ENCODE assay signal across 23 cellular contexts in genomic region chr10:51180141-51180540, GRCh38.
DNase-seq lines count a peak whose midpoint lies in the region; TF ChIP-seq lines count a peak whose summit lies in the region.
"Had no signal": no experiment of that assay in that cellular context is flagged by ENCODE, and none has a peak within 500 bp of the region (broad histone marks: within the 10 kb centered on the region; RNA-seq: fewer than 3 reads in every experiment).

No MANE protein-coding gene starts in this region.

- H3K79me1 ChIP-seq in trophoblast cell (ENCODE audit: low read length): no peaks in the 10 kb centered on the region

- no peaks in the 10 kb centered on the region for H3K36me3 ChIP-seq in MM.1S (replicated peaks; ENCODE audit: insufficient read depth, low read length)
- H3K36me3 ChIP-seq in trophoblast cell (ENCODE audit: control insufficient read depth in 1 of 2, insufficient read depth in 2 of 2, low read length in 2 of 2): no peaks in the 10 kb centered on the region
- H3K36me3 ChIP-seq: BE2C, BLaER1 had no signal

- H2AFZ ChIP-seq in MM.1S (ENCODE audit: low read length) (peak overlapping the region; percentile 1; the same call in 1 of the 2 replicates), trophoblast cell (ENCODE audit: insufficient read depth, low read length, poor library complexity) (no peak overlapping the region)

- H3K23ac ChIP-seq in trophoblast cell (ENCODE audit: low read length): no peak overlapping the region

- no peak overlapping the region for H2BK5ac ChIP-seq in trophoblast cell (ENCODE audit: low read depth, low read length, poor library complexity)

- no peaks in the 10 kb centered on the region for H3K9me2 ChIP-seq in MM.1S (replicated peaks; ENCODE audit: insufficient read depth, low read length)

- H3K27ac Mint-ChIP-seq in nephron progenitor cell: no peak overlapping the region
- H3K27ac Mint-ChIP-seq: CD14-positive monocyte; CD4-positive, CD25-positive, alpha-beta regulatory T cell; CD8-positive, alpha-beta memory T cell had no signal

- no peaks in the 10 kb centered on the region for H3F3A ChIP-seq in MM.1S (ENCODE audit: insufficient read depth, low read length)

- no peak overlapping the region for H2BK12ac ChIP-seq in trophoblast cell (ENCODE audit: low read length)

- H3K14ac ChIP-seq in trophoblast cell (ENCODE audit: low read length): no peak overlapping the region

- no peak overlapping the region for H2BK120ac ChIP-seq in trophoblast cell (ENCODE audit: insufficient read depth, low read length, poor library complexity)

- no CpG with 5 or more reads among the region's 4 CpGs for WGBS in trophoblast cell (ENCODE audit: extremely low coverage, insufficient coverage, insufficient read length)

- no peak overlapping the region for H3K4me3 Mint-ChIP-seq in nephron progenitor cell
- H3K4me3 Mint-ChIP-seq: CD14-positive monocyte; CD4-positive, alpha-beta memory T cell; CD4-positive, CD25-positive, alpha-beta regulatory T cell; CD8-positive, alpha-beta memory T cell had no signal

- TF ChIP-seq CTCF in MM.1S (IDR thresholded peaks at IDR 0.05; ENCODE audit: low read length) (no peak), nephron progenitor cell (IDR thresholded peaks at IDR 0.05) (no peak)

- H3K79me2 ChIP-seq in MM.1S (ENCODE audit: low read length) (no peaks in the 10 kb centered on the region), trophoblast cell (ENCODE audit: control insufficient read depth, insufficient read depth, low read length, poor library complexity) (no peaks in the 10 kb centered on the region)

- DNase-seq in MM.1S (no peak), NCI-H1417 treated with DMSO at 0.1 percent for 48 hours (lab: John Stamatoyannopoulos, UW) (peak; percentile 1), trophoblast cell (peak; percentile 71 to 99), nephron progenitor cell (no peak)
- no peak for DNase-seq in activated T-cell treated with anti-CD3 and anti-CD28 coated beads, Interleukin-2, amount 50 U/mL, for 48 hours
- DNase-seq: BE2C; C1 segment of cervical spinal cord; CD4-positive, alpha-beta memory T cell; CD4-positive, CD25-positive, alpha-beta regulatory T cell; CD8-positive, alpha-beta memory T cell; COR-L47; DMS 273 treated with DMSO at 0.1 percent for 48 hours; DMS153; DMS53; DMS79; DND-41; EL; GDM1 had no signal

- H3K4me3 ChIP-seq in MM.1S (ENCODE audit: low read length) (no peak overlapping the region), trophoblast cell (ENCODE audit: low read depth, low read length) (no peak overlapping the region)
- H3K4me3 ChIP-seq: A549, BLaER1, GM12878 had no signal

- no peak overlapping the region for H4K12ac ChIP-seq in trophoblast cell (ENCODE audit: low read depth, low read length)

- H3K27me3 ChIP-seq in MM.1S (replicated peaks; ENCODE audit: insufficient read depth, low read length) (no peaks in the 10 kb centered on the region), trophoblast cell (ENCODE audit: insufficient read depth, low read length) (no peaks in the 10 kb centered on the region)
- H3K27me3 ChIP-seq: BE2C, BLaER1 had no signal

- H4K91ac ChIP-seq in trophoblast cell (ENCODE audit: low read depth, low read length): no peak overlapping the region

- H3K9me3 ChIP-seq in MM.1S (replicated peaks; ENCODE audit: insufficient read depth, low read length) (no peaks in the 10 kb centered on the region), trophoblast cell (ENCODE audit: insufficient read depth, low read depth, low read length) (no peaks in the 10 kb centered on the region)
- H3K9me3 ChIP-seq: A549, BE2C, BLaER1 had no signal

- no peaks in the 10 kb centered on the region for H4K20me1 ChIP-seq in MM.1S (ENCODE audit: insufficient read depth, low read length)
- H4K20me1 ChIP-seq: BLaER1 had no signal

- no peak overlapping the region for H2AK5ac ChIP-seq in trophoblast cell (ENCODE audit: low read length)

- no peaks in the 10 kb centered on the region for H3K36me3 Mint-ChIP-seq in nephron progenitor cell (ENCODE audit: low read depth)
- H3K36me3 Mint-ChIP-seq: CD14-positive monocyte; CD4-positive, alpha-beta memory T cell; CD4-positive, CD25-positive, alpha-beta regulatory T cell; CD8-positive, alpha-beta memory T cell had no signal

- H3K4me1 ChIP-seq in MM.1S (ENCODE audit: low read length): no peaks in the 10 kb centered on the region
- H3K4me1 ChIP-seq in trophoblast cell (ENCODE audit: control insufficient read depth in 1 of 2, insufficient read depth in 2 of 2, low read length in 2 of 2): no peaks in the 10 kb centered on the region
- H3K4me1 ChIP-seq: A549, BE2C, BLaER1 had no signal

- H3K4ac ChIP-seq in trophoblast cell (ENCODE audit: low read depth, low read length): no peak overlapping the region

- no peak overlapping the region for H3K18ac ChIP-seq in trophoblast cell (ENCODE audit: low read length)

- H3K4me1 Mint-ChIP-seq in nephron progenitor cell: peaks cover 17% of the 10 kb centered on the region
- H3K4me1 Mint-ChIP-seq: CD14-positive monocyte; CD4-positive, alpha-beta memory T cell; CD4-positive, CD25-positive, alpha-beta regulatory T cell; CD8-positive, alpha-beta memory T cell had no signal

- no peaks in the 10 kb centered on the region for H3K9me3 Mint-ChIP-seq in nephron progenitor cell
- H3K9me3 Mint-ChIP-seq: CD14-positive monocyte; CD8-positive, alpha-beta memory T cell had no signal

- H3K27ac ChIP-seq in MM.1S (ENCODE audit: low read length): no peak overlapping the region
- no peak overlapping the region for H3K27ac ChIP-seq in trophoblast cell (ENCODE audit: low read depth, low read length)
- H3K27ac ChIP-seq: 22Rv1, A549, BLaER1 had no signal

- H3K9ac ChIP-seq in MM.1S (ENCODE audit: low read length): no peak overlapping the region
- no peak overlapping the region for H3K9ac ChIP-seq in trophoblast cell (ENCODE audit: low read length)
- H3K9ac ChIP-seq: BLaER1 had no signal

- no peak overlapping the region for H4K8ac ChIP-seq in trophoblast cell (ENCODE audit: low read depth, low read length)

- H3K4me2 ChIP-seq in MM.1S (ENCODE audit: low read depth, low read length) (no peak overlapping the region), trophoblast cell (ENCODE audit: low read length) (no peak overlapping the region)
- H3K4me2 ChIP-seq: A549, BLaER1 had no signal

- H3K27me3 Mint-ChIP-seq in nephron progenitor cell (ENCODE audit: low read depth, poor library complexity): no peaks in the 10 kb centered on the region
- H3K27me3 Mint-ChIP-seq: CD4-positive, alpha-beta memory T cell; CD4-positive, CD25-positive, alpha-beta regulatory T cell; CD8-positive, alpha-beta memory T cell had no signal

Comparison
In these comparisons a context has a peak if more than half of its experiments do, and no peak if none do; other contexts are left out.
1. DNase-seq: peak in NCI-H1417 treated with DMSO at 0.1 percent for 48 hours (single experiment) and trophoblast cell (2 of 2); none in MM.1S (single experiment), activated T-cell treated with anti-CD3 and anti-CD28 coated beads, Interleukin-2, amount 50 U/mL, for 48 hours (0 of 2) and nephron progenitor cell (single experiment).